In the genomic region with DNA sequence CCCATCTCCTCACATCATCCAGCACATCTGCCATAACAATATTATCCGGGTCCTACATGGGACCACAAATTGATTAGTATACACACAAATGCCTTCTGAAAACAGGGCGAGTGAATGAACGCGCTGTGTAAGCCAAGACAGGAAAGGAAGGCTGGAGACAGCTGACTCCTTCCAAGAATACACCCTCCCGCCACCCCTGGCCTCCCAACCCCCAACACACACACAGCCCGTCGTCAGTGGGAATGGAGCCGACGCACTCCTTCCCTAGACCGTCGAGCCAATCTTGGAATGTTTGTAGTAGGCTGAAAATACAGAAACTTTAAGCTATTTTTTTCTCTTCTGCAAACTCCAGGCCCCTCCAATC, we compare ENCODE assay signal across 9 cellular contexts. TPM values are rescaled to one million over a fixed set of nuclear protein-coding genes. Genes with fewer than 3 reads are reported as not detected.
A peak's percentile ranks its signal among the peaks of the same experiment; 100 is the strongest.
DNase-seq lines count a peak whose midpoint lies in the region; ATAC-seq lines count a peak whose summit lies in the region.
"Had no signal": no experiment of that assay in that cellular context is flagged by ENCODE, and none has a peak within 500 bp of the region (broad histone marks: within the 10 kb centered on the region; RNA-seq: fewer than 3 reads in every experiment).

No MANE protein-coding gene starts in this region.

- ATAC-seq in activated CD4-positive, CD25-positive, alpha-beta regulatory T cell treated with anti-CD3 and anti-CD28 coated beads, Interleukin-2, amount 50 U/mL, for 24 hours, result peak; percentile 4 to 23
- peak; percentile 36 for ATAC-seq in HG03439 (IDR thresholded peaks at IDR 0.05; ENCODE audit: unreplicated experiment)

- peak overlapping the region; percentile 83 for H3K27ac ChIP-seq in caudate nucleus (ENCODE audit: low read depth, low read length)
- H3K27ac ChIP-seq: C4-2B had no signal

- DNase-seq in activated CD4-positive, CD25-positive, alpha-beta regulatory T cell treated with anti-CD3 and anti-CD28 coated beads, Interleukin-2, amount 50 U/mL, for 72 hours, result no peak
- DNase-seq in caudate nucleus (lab: John Stamatoyannopoulos, UW) (peak in 4 of 61 donors; percentile 29 to 71 (median 59)), middle frontal gyrus (ENCODE audit: extremely low spot score, low spot score) (peak; percentile 2), GM19240 (ENCODE audit: insufficient read length, low spot score) (no peak), mesenteric fat pad (ENCODE audit: low spot score) (no peak)
- no peak for DNase-seq in stimulated activated CD4-positive, alpha-beta T cell treated with anti-CD3 and anti-CD28 coated beads, Interleukin-1b, Interleukin-23, amount 100 ng/mL, for 48 hours

RNA-seq across cellular contexts. Expression of gene MAGEH1, which starts 0.3 kb away (rescaled TPM):
- 19.1 TPM for total RNA-seq in mesenteric fat pad

RNA-seq across cellular contexts. Expression of gene USP51, which starts 38.0 kb away (rescaled TPM):
- total RNA-seq in mesenteric fat pad, result 1.1 TPM
